ENCODE assay signal across 2 cellular contexts in genomic region chr2:63729362-63729761, GRCh38.
TF ChIP-seq lines count a peak whose summit lies in the region.

No MANE protein-coding gene starts in this region.

TF ChIP-seq in IMR-90, 13 proteins besides CTCF, POLR2A, EP300 and RAD21 (continued from another document):
- TF ChIP-seq MAFK (IDR thresholded peaks at IDR 0.05; ENCODE audit: low read depth, low read length) (no peak), BHLHE40 (IDR thresholded peaks at IDR 0.05; ENCODE audit: low read depth, low read length) (no peak), SMC3 (IDR thresholded peaks at IDR 0.05; ENCODE audit: low read depth, low read length) (no peak)
- TF ChIP-seq, protein P1, sequence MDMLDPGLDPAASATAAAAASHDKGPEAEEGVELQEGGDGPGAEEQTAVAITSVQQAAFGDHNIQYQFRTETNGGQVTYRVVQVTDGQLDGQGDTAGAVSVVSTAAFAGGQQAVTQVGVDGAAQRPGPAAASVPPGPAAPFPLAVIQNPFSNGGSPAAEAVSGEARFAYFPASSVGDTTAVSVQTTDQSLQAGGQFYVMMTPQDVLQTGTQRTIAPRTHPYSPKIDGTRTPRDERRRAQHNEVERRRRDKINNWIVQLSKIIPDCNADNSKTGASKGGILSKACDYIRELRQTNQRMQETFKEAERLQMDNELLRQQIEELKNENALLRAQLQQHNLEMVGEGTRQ (IDR thresholded peaks at IDR 0.05; ENCODE audit: low read depth, low read length), result no peak

TF ChIP-seq in HepG2, 621 proteins besides CTCF, POLR2A, EP300 and RAD21 (continued from another document):
- no peak for TF ChIP-seq SOX13 (IDR thresholded peaks at IDR 0.05)
- TF ChIP-seq SOX13 (CRISPR knock-in tag; conservative IDR thresholded peaks at IDR 0.05 in 1 of 2, IDR thresholded peaks at IDR 0.05 in 1 of 2), result peak in 1 of 2 experiments; percentile 31; a peak in 1 of 4 replicates
- 0 out of 2 replicates have a peak, but pooled peaks have one; percentile 11 for TF ChIP-seq ZMYM4 (CRISPR knock-in tag; IDR thresholded peaks at IDR 0.05)
- no peak for TF ChIP-seq SYNCRIP (IDR thresholded peaks at IDR 0.05; ENCODE audit: insufficient read depth, low read depth, low read length)
